Comparison of ENCODE assay signal across 8 cellular contexts in the genomic region with DNA sequence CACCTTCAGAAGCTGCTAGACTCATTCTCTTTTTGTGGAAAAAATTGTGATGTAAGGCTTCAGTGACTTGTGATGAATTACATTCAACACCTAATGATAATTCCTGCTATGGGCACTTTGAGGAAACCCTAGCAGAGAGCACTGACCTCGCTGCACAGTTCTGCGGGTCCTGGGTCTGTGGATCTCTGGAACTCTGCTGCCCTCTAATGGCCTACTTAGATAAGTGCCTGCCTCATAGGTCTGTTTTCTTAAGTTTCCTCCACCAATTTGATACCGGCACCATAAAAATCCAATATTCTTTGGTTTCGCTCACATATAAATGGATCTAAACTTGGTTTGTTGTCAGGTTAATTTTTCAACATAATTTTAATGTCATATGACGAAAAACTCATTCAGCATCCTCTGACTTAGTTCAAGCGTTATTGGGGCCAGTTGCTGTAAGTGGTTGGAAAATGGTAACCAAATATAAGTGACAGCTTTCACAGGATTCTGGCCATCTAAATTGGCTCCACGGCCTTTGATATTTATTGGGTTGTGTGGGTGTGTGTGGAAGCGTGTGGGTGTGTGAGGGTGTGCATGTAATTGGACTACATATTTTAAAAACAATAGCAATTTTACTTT. TPM values are rescaled to one million over a fixed set of nuclear protein-coding genes. Genes with fewer than 3 reads are reported as not detected.
A peak's percentile ranks its signal among the peaks of the same experiment; 100 is the strongest.
DNase-seq lines count a peak whose midpoint lies in the region; ATAC-seq, FAIRE-seq and TF ChIP-seq lines count a peak whose summit lies in the region.

No MANE protein-coding gene starts in this region.

- peak; percentile 96 to 98 for TF ChIP-seq RAD21 in H1 (IDR thresholded peaks at IDR 0.05 in 1 of 2, conservative IDR thresholded peaks at IDR 0.05 in 1 of 2; ENCODE audit: low read depth in 2 of 2, low read length in 2 of 2)

- H3K79me1 ChIP-seq in H1 (ENCODE audit: low read depth, low read length), result no peaks in the 10 kb centered on the region; the same call in 1 of the 2 replicates

- H3K56ac ChIP-seq in H1 (replicated peaks; ENCODE audit: insufficient read length, low read depth, low read length), result no peak overlapping the region

- TF ChIP-seq EP300 in H1 (IDR thresholded peaks at IDR 0.05; ENCODE audit: borderline replicate concordance in 1 of 2, low read depth in 2 of 2, low read length in 2 of 2), result no peak

- H3K27ac ChIP-seq in H1 (ENCODE audit: low read depth, low read length), result no peak overlapping the region

- H3K4me2 ChIP-seq in H1 (ENCODE audit: insufficient read depth in 1 of 2, low read depth in 2 of 2, low read length in 2 of 2), result no peak overlapping the region

- no peak overlapping the region for H3K4ac ChIP-seq in H1 (replicated peaks; ENCODE audit: insufficient read length, low read depth, low read length)

- H3K4me1 ChIP-seq in H1 (replicated peaks in 1 of 4; ENCODE audit: control insufficient read depth in 3 of 4, insufficient read depth in 4 of 4, low read length in 3 of 4), result peaks cover 0 to 5% (median 0%) of the 10 kb centered on the region in 4 experiments; a peak in 2 of 7 replicates
- no peaks in the 10 kb centered on the region for H3K4me1 ChIP-seq in mucosa of descending colon (ENCODE audit: low read depth)

- no peak for TF ChIP-seq POLR2A in H1 (IDR thresholded peaks at IDR 0.05; ENCODE audit: control extremely low read depth in 1 of 2, low read depth in 2 of 2, low read length in 2 of 2)

- no peak overlapping the region for H4K91ac ChIP-seq in H1 (replicated peaks; ENCODE audit: insufficient read length, low read length)

- ATAC-seq in GM18508 (IDR thresholded peaks at IDR 0.05; ENCODE audit: insufficient read depth, unreplicated experiment) (peak; percentile 83), HG02852 (IDR thresholded peaks at IDR 0.05; ENCODE audit: unreplicated experiment) (peak; percentile 97), mucosa of descending colon (peak; percentile 98)

- H2BK120ac ChIP-seq in H1 (replicated peaks; ENCODE audit: low read depth, low read length), result no peak overlapping the region

- no peak overlapping the region for H3K4me3 ChIP-seq in H1 (ENCODE audit: extremely low read depth in 1 of 4, insufficient read depth in 2 of 4, low read depth in 3 of 4, low read length in 4 of 4)
- no peak overlapping the region for H3K4me3 ChIP-seq in mucosa of descending colon

- WGBS in H1 (ENCODE audit: extremely low coverage in 1 of 2, insufficient coverage in 1 of 2, insufficient read length in 1 of 2, insufficient replicate concordance in 2 of 2, low coverage in 1 of 2, low lambda C conversion rate in 2 of 2, missing lambda C conversion rate in 1 of 2), 2 experiments, result 40% methylated on average over 8 of the region's 8 CpGs; no CpG with 5 or more reads in 1 of the 2 experiments

- peak; percentile 92 for FAIRE-seq in H1 (lab: Jason Lieb, UNC)

- no peak overlapping the region for H3K23ac ChIP-seq in H1 (ENCODE audit: insufficient read length)

- no peak overlapping the region for H3K14ac ChIP-seq in H1 (ENCODE audit: insufficient read length)

- no peaks in the 10 kb centered on the region for H4K20me1 ChIP-seq in H1 (replicated peaks in 1 of 2; ENCODE audit: control insufficient read depth in 1 of 2, insufficient read depth in 2 of 2, low read length in 2 of 2)

- POLR2A ChIA-PET in H1 (lab: Charles Lee; ENCODE audit: partially characterized antibody), result interaction anchor here (0.6 kb wide), 1 partner anchor 596 kb away, joined by 3 read pairs; no protein-coding TSS in a partner anchor

- no peaks in the 10 kb centered on the region for H3K27me3 ChIP-seq in H1 (replicated peaks in 1 of 4; ENCODE audit: control insufficient read depth in 3 of 4, extremely low read depth in 1 of 4, insufficient read depth in 3 of 4, low read length in 3 of 4)

- no peak overlapping the region for H2BK12ac ChIP-seq in H1 (ENCODE audit: low read depth, low read length)

- no peak overlapping the region for H2BK5ac ChIP-seq in H1 (ENCODE audit: low read depth, low read length)

- no peaks in the 10 kb centered on the region for H3K23me2 ChIP-seq in H1 (ENCODE audit: low read depth, low read length)

- CTCF ChIA-PET in H1 (lab: Charles Lee; ENCODE audit: partially characterized antibody), result interaction anchor here (0.9 to 1.5 kb wide), 3 partner anchors 10 to 944 kb away, joined by 3 to 5 read pairs (median 4); no protein-coding TSS in a partner anchor

- no peak overlapping the region for H2AFZ ChIP-seq in H1 (ENCODE audit: low read length)

- no peak overlapping the region for H2BK20ac ChIP-seq in H1 (ENCODE audit: low read length)

- H3K18ac ChIP-seq in H1 (ENCODE audit: extremely low read depth, low read length), result no peak overlapping the region

- no peak overlapping the region for H2AK5ac ChIP-seq in H1 (ENCODE audit: low read depth, low read length)

- H3K36me3 ChIP-seq in H1 (ENCODE audit: control insufficient read depth in 2 of 4, insufficient read depth in 4 of 4, low read length in 3 of 4) (no peaks in the 10 kb centered on the region), mucosa of descending colon (ENCODE audit: low read depth) (no peaks in the 10 kb centered on the region)

- H3K9me3 ChIP-seq in H1 (ENCODE audit: insufficient read depth in 2 of 2, low read depth in 1 of 2, low read length in 1 of 2) (no peaks in the 10 kb centered on the region), mucosa of descending colon (no peaks in the 10 kb centered on the region)

- H4K8ac ChIP-seq in H1 (ENCODE audit: extremely low read depth, insufficient read depth, low read length), result no peak overlapping the region

- H4K5ac ChIP-seq in H1 (ENCODE audit: insufficient read length, low read depth, low read length), result no peak overlapping the region

- intact Hi-C loops in mucosa of descending colon (cut with DNase I, micrococcal nuclease), result no loop called here

- TF ChIP-seq CTCF in H1 (IDR thresholded peaks at IDR 0.05; ENCODE audit: control extremely low read depth in 1 of 3, insufficient read depth in 1 of 3, low read depth in 1 of 3, low read length in 3 of 3) (peak; percentile 35 to 81 (median 77)), mucosa of descending colon (IDR thresholded peaks at IDR 0.05) (peak; percentile 38)

- no peak overlapping the region for H3K9ac ChIP-seq in H1 (replicated peaks in 1 of 4; ENCODE audit: extremely low read depth in 1 of 4, low read depth in 3 of 4, low read length in 3 of 4)

- peak; percentile 45 for DNase-seq in CD1c-positive myeloid dendritic cell (ENCODE audit: extremely low spot score)
- DNase-seq in NCI-H1048 (lab: John Stamatoyannopoulos, UW), result peak; percentile 31
- peak; percentile 60 to 73 for DNase-seq in SHP77 (lab: John Stamatoyannopoulos, UW)
- DNase-seq in H1 (ENCODE audit: low read depth in 1 of 2, low spot score in 2 of 2), result peak in 1 of 2 experiments; percentile 53
- peak in 2 of 3 donors; percentile 43 to 75 for DNase-seq in mucosa of descending colon
- DNase-seq in activated effector memory CD4-positive, alpha-beta T cell treated with anti-CD3 and anti-CD28 coated beads, Interleukin-2, amount 50 U/mL, for 16 hours, result no peak

- no peak overlapping the region for H2BK15ac ChIP-seq in H1 (ENCODE audit: low read length)

- no peaks in the 10 kb centered on the region for H3K79me2 ChIP-seq in H1 (ENCODE audit: control insufficient read depth in 1 of 2, insufficient read depth in 2 of 2, low read length in 2 of 2)

TF ChIP-seq in H1, 55 proteins besides CTCF, POLR2A, EP300 and RAD21:
- no peak for TF ChIP-seq TBP (IDR thresholded peaks at IDR 0.05; ENCODE audit: low read depth, low read length)
- no peak for TF ChIP-seq CBX5 (IDR thresholded peaks at IDR 0.05; ENCODE audit: low read depth, low read length)
- no peak for TF ChIP-seq TCF12 (IDR thresholded peaks at IDR 0.05; ENCODE audit: low read depth, low read length)
- TF ChIP-seq SP2 (IDR thresholded peaks at IDR 0.05; ENCODE audit: low read length), result no peak
- TF ChIP-seq BACH1 (IDR thresholded peaks at IDR 0.05; ENCODE audit: low read length), result no peak
- no peak for TF ChIP-seq JUN (IDR thresholded peaks at IDR 0.05; ENCODE audit: low read depth, low read length)
- TF ChIP-seq, protein P1, sequence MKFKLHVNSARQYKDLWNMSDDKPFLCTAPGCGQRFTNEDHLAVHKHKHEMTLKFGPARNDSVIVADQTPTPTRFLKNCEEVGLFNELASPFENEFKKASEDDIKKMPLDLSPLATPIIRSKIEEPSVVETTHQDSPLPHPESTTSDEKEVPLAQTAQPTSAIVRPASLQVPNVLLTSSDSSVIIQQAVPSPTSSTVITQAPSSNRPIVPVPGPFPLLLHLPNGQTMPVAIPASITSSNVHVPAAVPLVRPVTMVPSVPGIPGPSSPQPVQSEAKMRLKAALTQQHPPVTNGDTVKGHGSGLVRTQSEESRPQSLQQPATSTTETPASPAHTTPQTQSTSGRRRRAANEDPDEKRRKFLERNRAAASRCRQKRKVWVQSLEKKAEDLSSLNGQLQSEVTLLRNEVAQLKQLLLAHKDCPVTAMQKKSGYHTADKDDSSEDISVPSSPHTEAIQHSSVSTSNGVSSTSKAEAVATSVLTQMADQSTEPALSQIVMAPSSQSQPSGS (IDR thresholded peaks at IDR 0.05; ENCODE audit: low read length), result no peak

RNA-seq across cellular contexts. Expression of a gene that starts 10.4 kb away (rescaled TPM):
- 3.2 and 3.4 TPM in 2 replicates for total RNA-seq in H1 (2021; fragmentation: NEBNext Ultra II Directional; extraction: Animal tissue kit (Norgen Biotek cat#: 25700))
- polyA plus RNA-seq in H1 (2011; rRNA removed), result 0.71 and 1.1 TPM in 2 replicates
- polyA plus RNA-seq in H1 (2011; cell fraction: cytosol; rRNA removed), result 1.2 TPM
- 1.5 TPM for polyA plus RNA-seq in H1 (2011; cell fraction: nucleus; rRNA removed)
- 1.3 to 1.8 TPM (median 1.6 TPM) in 4 replicates for polyA plus RNA-seq in H1 (2012, experiment 1 of 2)
- polyA plus RNA-seq in H1 (2012, experiment 2 of 2), result 0.63 TPM
- polyA plus RNA-seq in H1 (2013, experiment 1 of 2), result 3.2 TPM
- polyA plus RNA-seq in H1 (2013, experiment 2 of 2), result 2.7 TPM
- 3.0 and 3.9 TPM in 2 replicates for polyA minus RNA-seq in H1 (2011; rRNA and poly(A)+ RNA removed)
- 1.5 TPM for polyA minus RNA-seq in H1 (2011; cell fraction: cytosol; rRNA and poly(A)+ RNA removed)
- 2.9 TPM for polyA minus RNA-seq in H1 (2011; cell fraction: nucleus; rRNA and poly(A)+ RNA removed)
- 1 to 10 TPM in 1 of 3 donors, under 1 TPM in 2; 0.35 to 7.4 (median 0.41) TPM for total RNA-seq in mucosa of descending colon
